ENCODE assay signal across 11 cellular contexts in genomic region chr10:58993480-58994221, GRCh38.
DNase-seq lines count a peak whose midpoint lies in the region; ATAC-seq lines count a peak whose summit lies in the region.
"Had no signal": no experiment of that assay in that cellular context is flagged by ENCODE, and none has a peak within 500 bp of the region (broad histone marks: within the 10 kb centered on the region; RNA-seq: fewer than 3 reads in every experiment).

No MANE protein-coding gene starts in this region.

- ATAC-seq in GM19397 (IDR thresholded peaks at IDR 0.05; ENCODE audit: unreplicated experiment), result peak; percentile 75
- ATAC-seq in HG03060 (IDR thresholded peaks at IDR 0.05; ENCODE audit: low read depth, unreplicated experiment), result peak; percentile 72
- ATAC-seq in left lobe of liver, result no peak
- no peak for ATAC-seq in left ventricle myocardium superior

- intact Hi-C loops in head of caudate nucleus (cut with DNase I) (no loop called here), left ventricle myocardium superior (cut with micrococcal nuclease) (no loop called here)

- DNase-seq in G401 (ENCODE audit: low spot score) (peak; percentile 16), head of caudate nucleus (peak in 32 of 42 donors; percentile 30 to 89 (median 68)), left lobe of liver (ENCODE audit: low spot score) (no peak), left ventricle myocardium superior (no peak), NCI-H524 (lab: John Stamatoyannopoulos, UW) (no peak), iPS-NIHi7 (ENCODE audit: extremely low spot score) (no peak)
- DNase-seq: activated T-cell treated with anti-CD3 and anti-CD28 coated beads, Interleukin-2, amount 50 U/mL, for 48 hours; cerebellar nuclear complex; T-helper 9 cell had no signal

- in situ Hi-C loops in G401 (cut with HindIII; ENCODE audit: low sequenced_read_pairs), result no loop called here

Comparison
In these comparisons a context has a peak if more than half of its experiments do, and no peak if none do; other contexts are left out.
1. DNase-seq: peak in G401 (single experiment) and head of caudate nucleus (32 of 42); none in left lobe of liver (single experiment), left ventricle myocardium superior (single experiment), NCI-H524 (0 of 2) and iPS-NIHi7 (single experiment).
2. ATAC-seq: peak in GM19397 (single experiment) and HG03060 (single experiment); none in left lobe of liver (single experiment) and left ventricle myocardium superior (single experiment).